Comparison of ENCODE assay signal across 25 cellular contexts in genomic region chr11:64598106-64598796, GRCh38. TPM values are rescaled to one million over a fixed set of nuclear protein-coding genes. Genes with fewer than 3 reads are reported as not detected.
DNase-seq lines count a peak whose midpoint lies in the region; ATAC-seq, FAIRE-seq and TF ChIP-seq lines count a peak whose summit lies in the region.
"Had no signal": no experiment of that assay in that cellular context is flagged by ENCODE, and none has a peak within 500 bp of the region (broad histone marks: within the 10 kb centered on the region; RNA-seq: fewer than 3 reads in every experiment).

No MANE protein-coding gene starts in this region.

- no peaks in the 10 kb centered on the region for H4K20me1 ChIP-seq in neural cell (ENCODE audit: insufficient read depth)

- H3K4me1 ChIP-seq in left ventricle myocardium inferior (no peaks in the 10 kb centered on the region), aorta (ENCODE audit: control insufficient read depth in 1 of 2, insufficient read depth in 2 of 2, low read length in 2 of 2) (no peaks in the 10 kb centered on the region)
- H3K4me1 ChIP-seq: BE2C had no signal

- no peak overlapping the region for H2AFZ ChIP-seq in neural cell (ENCODE audit: low read depth, low read length)

- no peaks in the 10 kb centered on the region for H3K36me3 Mint-ChIP-seq in mesothelial cell of epicardium
- H3K36me3 Mint-ChIP-seq: CD4-positive, CD25-positive, alpha-beta regulatory T cell had no signal

- no peak overlapping the region for H3K4me2 ChIP-seq in neural cell (ENCODE audit: low read length)

- no peaks in the 10 kb centered on the region for H3K9me2 ChIP-seq in neural cell (ENCODE audit: insufficient read depth, low read length)

- peaks cover 5% of the 10 kb centered on the region for H3K9me3 Mint-ChIP-seq in mesothelial cell of epicardium

- H3K36me3 ChIP-seq in left ventricle myocardium inferior (no peaks in the 10 kb centered on the region), neural cell (ENCODE audit: insufficient read depth, low read length) (no peaks in the 10 kb centered on the region), aorta (ENCODE audit: control insufficient read depth in 1 of 2, insufficient read depth in 2 of 2, low read length in 1 of 2) (no peaks in the 10 kb centered on the region)
- H3K36me3 ChIP-seq: BE2C had no signal

- H3K4me3 ChIP-seq in left ventricle myocardium inferior = no peak overlapping the region
- no peak overlapping the region for H3K4me3 ChIP-seq in neural cell (ENCODE audit: low read length)
- no peak overlapping the region for H3K4me3 ChIP-seq in aorta (ENCODE audit: low read length in 2 of 2)

- no peak for TF ChIP-seq RAD21 in neural cell (conservative IDR thresholded peaks at IDR 0.05)

- no peak for TF ChIP-seq CTCF in left ventricle myocardium inferior (IDR thresholded peaks at IDR 0.05; ENCODE audit: borderline replicate concordance)
- no peak for TF ChIP-seq CTCF in neural cell (IDR thresholded peaks at IDR 0.05; ENCODE audit: poor library complexity, severe bottlenecking)
- no peak for TF ChIP-seq CTCF in mesothelial cell of epicardium (IDR thresholded peaks at IDR 0.05; ENCODE audit: unreplicated experiment)

- no peak for FAIRE-seq in H54 (lab: Jason Lieb, UNC)

- H3K27me3 ChIP-seq in left ventricle myocardium inferior (ENCODE audit: low read depth) = peaks cover 42% of the 10 kb centered on the region
- no peaks in the 10 kb centered on the region for H3K27me3 ChIP-seq in neural cell (ENCODE audit: insufficient read depth, low read depth, low read length)
- H3K27me3 ChIP-seq in aorta (ENCODE audit: control insufficient read depth in 1 of 2, insufficient read depth in 2 of 2, low read length in 1 of 2) = no peaks in the 10 kb centered on the region
- H3K27me3 ChIP-seq: BE2C had no signal

- no peaks in the 10 kb centered on the region for H3K79me2 ChIP-seq in neural cell (replicated peaks; ENCODE audit: insufficient read depth, low read length)

- no peak overlapping the region for H3K4me3 Mint-ChIP-seq in mesothelial cell of epicardium
- H3K4me3 Mint-ChIP-seq: CD4-positive, CD25-positive, alpha-beta regulatory T cell; H9 had no signal

- no peaks in the 10 kb centered on the region for H3F3A ChIP-seq in neural cell (ENCODE audit: insufficient read depth, low read length, poor library complexity, severe bottlenecking)

- no peak for TF ChIP-seq EP300 in neural cell (conservative IDR thresholded peaks at IDR 0.05; ENCODE audit: poor library complexity, severe bottlenecking)

- ATAC-seq in left cardiac atrium (no peak), aorta (ENCODE audit: low FRiP score) (no peak)

- H3K27ac Mint-ChIP-seq in mesothelial cell of epicardium = no peak overlapping the region

- H3K9ac ChIP-seq in neural cell (ENCODE audit: low read length) = no peak overlapping the region

- intact Hi-C loops in cardiac septum (cut with DNase I) = no loop called here
- intact Hi-C loops in left ventricle myocardium inferior (cut with micrococcal nuclease) = no loop called here
- intact Hi-C loops in left cardiac atrium (cut with DNase I) = no loop called here
- intact Hi-C loops in aorta (cut with DNase I) = no loop called here

- no peak for TF ChIP-seq POLR2A in H54 (IDR thresholded peaks at IDR 0.05; ENCODE audit: low read depth, low read length)

- peaks cover 4% of the 10 kb centered on the region for H3K27me3 Mint-ChIP-seq in mesothelial cell of epicardium (ENCODE audit: low read depth)
- H3K27me3 Mint-ChIP-seq: CD4-positive, CD25-positive, alpha-beta regulatory T cell had no signal

- WGBS in aorta, 2 donors = 94% methylated on average over 12 of the region's 12 CpGs

- H3K27ac ChIP-seq in left ventricle myocardium inferior (replicated peaks) (no peak overlapping the region), neural cell (ENCODE audit: low read length) (no peak overlapping the region), aorta (ENCODE audit: low read depth in 1 of 2, low read length in 2 of 2) (no peak overlapping the region)
- H3K27ac ChIP-seq: HL-60 had no signal

- H3K9me3 ChIP-seq in left ventricle myocardium inferior (replicated peaks) = no peaks in the 10 kb centered on the region
- no peaks in the 10 kb centered on the region for H3K9me3 ChIP-seq in neural cell (ENCODE audit: low read length)
- no peaks in the 10 kb centered on the region for H3K9me3 ChIP-seq in aorta (ENCODE audit: control insufficient read depth, low read length)
- H3K9me3 ChIP-seq: BE2C had no signal

- peak; percentile 65 for DNase-seq in cardiac septum (ENCODE audit: low spot score)
- DNase-seq in left ventricle myocardium inferior = no peak
- peak; percentile 15 for DNase-seq in left cardiac atrium
- peak; percentile 32 to 62 for DNase-seq in aorta
- DNase-seq in H54 (ENCODE audit: insufficient read length, low spot score) = no peak
- no peak for DNase-seq in mesothelial cell of epicardium (ENCODE audit: low spot score in 2 of 2, unreplicated experiment in 2 of 2)
- DNase-seq: BE2C; CD4-positive, CD25-positive, alpha-beta regulatory T cell; EL; GF-D8; H9; KBM-7; MM.1S; NCI-H1048; NCI-H1417 treated with DMSO at 0.1 percent for 48 hours; NCI-H187; NCI-H446 treated with DMSO at 0.1 percent for 48 hours; NCI-H526 treated with DMSO at 0.1 percent for 48 hours; OCI-M1; SIG-M5 had no signal

- no peaks in the 10 kb centered on the region for H3K4me1 Mint-ChIP-seq in mesothelial cell of epicardium
- H3K4me1 Mint-ChIP-seq: CD4-positive, CD25-positive, alpha-beta regulatory T cell; H9 had no signal

TF ChIP-seq in neural cell, 6 proteins besides CTCF, POLR2A, EP300 and RAD21:
- no peak for TF ChIP-seq REST (IDR thresholded peaks at IDR 0.05; ENCODE audit: borderline replicate concordance)
- TF ChIP-seq SMC3 (conservative IDR thresholded peaks at IDR 0.05; ENCODE audit: poor library complexity) = no peak
- TF ChIP-seq MXI1 (conservative IDR thresholded peaks at IDR 0.05; ENCODE audit: poor library complexity, severe bottlenecking) = no peak
- TF ChIP-seq POLR2AphosphoS5 (IDR thresholded peaks at IDR 0.05) = peak; percentile 14
- no peak for TF ChIP-seq EZH2 (IDR thresholded peaks at IDR 0.05; ENCODE audit: borderline replicate concordance, insufficient read depth, low read length, poor library complexity, severe bottlenecking)
- TF ChIP-seq TAF1 (IDR thresholded peaks at IDR 0.05; ENCODE audit: low read depth) = no peak

RNA-seq across cellular contexts. Expression of gene SLC22A12, which starts 7.2 kb away (rescaled TPM):
- total RNA-seq in cardiac septum = not detected
- not detected for total RNA-seq in left ventricle myocardium inferior
- not detected for total RNA-seq in left cardiac atrium
- not detected in 2 replicates for polyA plus RNA-seq in neural cell
- not detected in 2 replicates for polyA minus RNA-seq in neural cell
- not detected for total RNA-seq in aorta
- polyA plus RNA-seq in aorta = not detected
- total RNA-seq in mesothelial cell of epicardium = not detected in 3 replicates
- total RNA-seq: A673; CD4-positive, CD25-positive, alpha-beta regulatory T cell; H9; HT-29; RPMI7951 had no signal
- polyA plus RNA-seq: CD4-positive, CD25-positive, alpha-beta regulatory T cell had no signal

RNA-seq across cellular contexts. Expression of gene SLC22A11, which starts 42.5 kb away (rescaled TPM):
- total RNA-seq in cardiac septum = not detected
- not detected for total RNA-seq in left ventricle myocardium inferior
- total RNA-seq in left cardiac atrium = not detected
- polyA plus RNA-seq in neural cell = not detected in 2 replicates
- polyA minus RNA-seq in neural cell = not detected in 2 replicates
- under 1 TPM; 0.36 to 0.49 TPM for total RNA-seq in aorta
- not detected for polyA plus RNA-seq in aorta
- total RNA-seq in mesothelial cell of epicardium = 0.09 to 0.13 TPM (median 0.09 TPM) in 3 replicates
- total RNA-seq: A673; CD4-positive, CD25-positive, alpha-beta regulatory T cell; H9; RPMI7951 had no signal
- polyA plus RNA-seq: CD4-positive, CD25-positive, alpha-beta regulatory T cell had no signal

Comparison
In these comparisons a context has a peak if more than half of its experiments do, and no peak if none do; other contexts are left out.
1. DNase-seq: peak in cardiac septum (single experiment), left cardiac atrium (single experiment) and aorta (2 of 2); none in left ventricle myocardium inferior (single experiment), H54 (single experiment) and mesothelial cell of epicardium (0 of 2).